ENCODE assay signal across 12 cellular contexts in genomic region chr2:186903183-186903582, GRCh38. TPM values are rescaled to one million over a fixed set of nuclear protein-coding genes. Genes with fewer than 3 reads are reported as not detected.
DNase-seq lines count a peak whose midpoint lies in the region; ATAC-seq and TF ChIP-seq lines count a peak whose summit lies in the region.
"Had no signal": no experiment of that assay in that cellular context is flagged by ENCODE, and none has a peak within 500 bp of the region (broad histone marks: within the 10 kb centered on the region; RNA-seq: fewer than 3 reads in every experiment).

No MANE protein-coding gene starts in this region.

- H3K36me3 ChIP-seq in HCT116 (ENCODE audit: control insufficient read depth in 1 of 2, insufficient read depth in 2 of 2, low read length in 2 of 2), result no peaks in the 10 kb centered on the region

- no peak overlapping the region for H3K9ac ChIP-seq in HCT116 (ENCODE audit: low read length)

- H3K79me2 ChIP-seq in HCT116 (ENCODE audit: insufficient read depth, low read length), result no peaks in the 10 kb centered on the region

- BruUV-seq in HCT116 (replicated peaks; lab: Mats Ljungman, UMichigan), result no TSS peak

- CTCF ChIA-PET in HCT116 (lab: Charles Lee), result interaction anchor here (1.0 to 2.4 kb wide), 12 partner anchors 9 to 678 kb away, joined by 3 to 16 read pairs (median 4); partner anchors contain the start of gene CALCRL
- CTCF ChIA-PET in WTC11 (lab: Charles Lee), result interaction anchor here (0.6 to 1.9 kb wide), 8 partner anchors 9 to 597 kb away, joined by 3 to 8 read pairs (median 3); partner anchors contain the start of gene CALCRL

- H3K4me3 ChIP-seq in AG09309 (ENCODE audit: control insufficient read depth, low read depth, low read length) (no peak overlapping the region), HCT116 (replicated peaks in 1 of 2; ENCODE audit: low read depth in 1 of 2, low read length in 2 of 2) (no peak overlapping the region)
- H3K4me3 ChIP-seq: skin epidermis had no signal

- TF ChIP-seq RAD21 in HCT116 (IDR thresholded peaks at IDR 0.05; ENCODE audit: low read depth), result peak; percentile 60

- no peak for DNase-seq in AG09309 (ENCODE audit: low read depth)
- DNase-seq in HCT116 (ENCODE audit: low read depth, low spot score), result no peak
- no peak for DNase-seq in WTC11 (ENCODE audit: low spot score)
- peak; percentile 18 for DNase-seq in iris pigment epithelial cell (ENCODE audit: low read depth)
- DNase-seq in NCI-H128 (lab: John Stamatoyannopoulos, UW; ENCODE audit: unreplicated experiment), result no peak
- no peak for DNase-seq in HuH-7 (ENCODE audit: low spot score)
- DNase-seq in NK-92 treated with Interleukin-12 subunit alpha and Interleukin-12 subunit beta, amount 100 ng/mL, for 24 hours (lab: John Stamatoyannopoulos, UW), result no peak
- DNase-seq: activated CD4-positive, alpha-beta T cell treated with anti-CD3 and anti-CD28 coated beads, Interleukin-2, amount 10 ng/mL, durations not matched to agents 24 days and 14 days; NCI-H2227 treated with DMSO at 0.1 percent for 48 hours; stimulated activated naive CD8-positive, alpha-beta T cell treated with anti-CD3 and anti-CD28 coated beads, Interleukin-15, amount 100 ng/mL, for 72 hours had no signal

- TF ChIP-seq POLR2A in HCT116 (IDR thresholded peaks at IDR 0.05; ENCODE audit: borderline replicate concordance, extremely low read depth, insufficient read depth, insufficient read length), result no peak

- no peaks in the 10 kb centered on the region for H4K20me1 ChIP-seq in HCT116 (ENCODE audit: insufficient read depth)

- POLR2A ChIA-PET in HCT116 (lab: Charles Lee), result no interaction called here
- POLR2A ChIA-PET in WTC11 (lab: Charles Lee), result no interaction called here

- no peaks in the 10 kb centered on the region for H3K9me2 ChIP-seq in HCT116 (ENCODE audit: insufficient read depth)

- RAD21 ChIA-PET in HCT116 (lab: Charles Lee; ENCODE audit: low non-redundant PET in 1 of 2, low total read pairs in 2 of 2, uncharacterized antibody in 2 of 2, unreplicated experiment in 2 of 2), result interaction anchor here in 1 of 2 experiments (1.1 kb wide), 1 partner anchor 550 kb away, joined by 3 read pairs; no protein-coding TSS in a partner anchor

- intact Hi-C loops in HCT116 (cut with micrococcal nuclease), result loop anchor here (1.0 to 5.0 kb wide), 2 partner anchors 550 to 594 kb away; no protein-coding TSS in a partner anchor

- H3K27me3 Mint-ChIP-seq in WTC11 (ENCODE audit: low read depth), result no peaks in the 10 kb centered on the region
- H3K27me3 Mint-ChIP-seq: activated CD4-positive, alpha-beta T cell treated with anti-CD3 and anti-CD28 coated beads, Interleukin-2, amount 10 ng/mL, durations not matched to agents 24 days and 14 days; stimulated activated naive CD8-positive, alpha-beta T cell treated with anti-CD3 and anti-CD28 coated beads, Interleukin-15, amount 100 ng/mL, for 72 hours had no signal

- H3K4me1 ChIP-seq in HCT116 (ENCODE audit: control insufficient read depth in 1 of 2, insufficient read depth in 2 of 2, low read length in 2 of 2), result no peaks in the 10 kb centered on the region

- no peak overlapping the region for H3K27ac Mint-ChIP-seq in WTC11
- H3K27ac Mint-ChIP-seq: activated CD4-positive, alpha-beta T cell treated with anti-CD3 and anti-CD28 coated beads, Interleukin-2, amount 10 ng/mL, durations not matched to agents 24 days and 14 days; stimulated activated naive CD8-positive, alpha-beta T cell treated with anti-CD3 and anti-CD28 coated beads, Interleukin-15, amount 100 ng/mL, for 72 hours had no signal

- ATAC-seq in HCT116 (no peak), WTC11 (no peak), HG03175 (IDR thresholded peaks at IDR 0.05; ENCODE audit: unreplicated experiment) (no peak)
- ATAC-seq: stimulated activated naive CD8-positive, alpha-beta T cell treated with anti-CD3 and anti-CD28 coated beads, Interleukin-15, amount 100 ng/mL, for 72 hours had no signal

- H3K9me3 ChIP-seq in HCT116 (ENCODE audit: control insufficient read depth in 1 of 2, insufficient read depth in 1 of 2, low read depth in 1 of 2, low read length in 2 of 2), result no peaks in the 10 kb centered on the region

- H3K4me1 Mint-ChIP-seq in WTC11, result no peaks in the 10 kb centered on the region
- H3K4me1 Mint-ChIP-seq: activated CD4-positive, alpha-beta T cell treated with anti-CD3 and anti-CD28 coated beads, Interleukin-2, amount 10 ng/mL, durations not matched to agents 24 days and 14 days; stimulated activated naive CD8-positive, alpha-beta T cell treated with anti-CD3 and anti-CD28 coated beads, Interleukin-15, amount 100 ng/mL, for 72 hours had no signal

- H3K9me3 Mint-ChIP-seq in WTC11, result no peaks in the 10 kb centered on the region
- H3K9me3 Mint-ChIP-seq: activated CD4-positive, alpha-beta T cell treated with anti-CD3 and anti-CD28 coated beads, Interleukin-2, amount 10 ng/mL, durations not matched to agents 24 days and 14 days had no signal

- no peak overlapping the region for H3K4me3 Mint-ChIP-seq in WTC11
- H3K4me3 Mint-ChIP-seq: activated CD4-positive, alpha-beta T cell treated with anti-CD3 and anti-CD28 coated beads, Interleukin-2, amount 10 ng/mL, durations not matched to agents 24 days and 14 days; stimulated activated naive CD8-positive, alpha-beta T cell treated with anti-CD3 and anti-CD28 coated beads, Interleukin-15, amount 100 ng/mL, for 72 hours had no signal

- H3K27me3 ChIP-seq in HCT116 (ENCODE audit: insufficient read depth, low read length), result no peaks in the 10 kb centered on the region

- H3K27ac ChIP-seq in HCT116 (ENCODE audit: low read depth, low read length), result no peak overlapping the region
- H3K27ac ChIP-seq: skin epidermis had no signal

- TF ChIP-seq CTCF in AG09309 (IDR thresholded peaks at IDR 0.05; ENCODE audit: control insufficient read depth, insufficient read depth, low read depth, low read length, missing control alignments) (peak; percentile 27), HCT116 (IDR thresholded peaks at IDR 0.05 in 2 of 3, conservative IDR thresholded peaks at IDR 0.05 in 1 of 3; ENCODE audit: borderline replicate concordance in 1 of 3, insufficient read depth in 1 of 3, low read depth in 2 of 3, low read length in 2 of 3) (peak; percentile 28 to 62 (median 33); a peak in 4 of 6 replicates), WTC11 (IDR thresholded peaks at IDR 0.05) (peak; percentile 24; the same call in 1 of the 2 replicates)

- no peak overlapping the region for H3K4me2 ChIP-seq in HCT116 (ENCODE audit: low read length)

- peak overlapping the region; percentile 32 for H2AFZ ChIP-seq in HCT116 (ENCODE audit: low read depth, low read length, poor library complexity, severe bottlenecking)

- no peaks in the 10 kb centered on the region for H3K36me3 Mint-ChIP-seq in WTC11

TF ChIP-seq in HCT116, 20 proteins besides CTCF, POLR2A, EP300 and RAD21:
- TF ChIP-seq YY1 (IDR thresholded peaks at IDR 0.05; ENCODE audit: extremely low read depth, insufficient replicate concordance, low read depth, low read length) (no peak), EZH2phosphoT487 (IDR thresholded peaks at IDR 0.05; ENCODE audit: borderline replicate concordance) (no peak), EGR1 (IDR thresholded peaks at IDR 0.05; ENCODE audit: low read depth) (no peak), ATF3 (IDR thresholded peaks at IDR 0.05) (no peak), SIN3A (IDR thresholded peaks at IDR 0.05; ENCODE audit: low read depth) (no peak)

TF ChIP-seq in WTC11, 78 proteins besides CTCF, POLR2A, EP300 and RAD21 (continues in another document):
- TF ChIP-seq CREB1 (CRISPR knock-in tag; IDR thresholded peaks at IDR 0.05) (no peak), ATF1 (CRISPR knock-in tag; IDR thresholded peaks at IDR 0.05) (no peak), MXD4 (CRISPR knock-in tag; IDR thresholded peaks at IDR 0.05; ENCODE audit: borderline replicate concordance) (no peak), SMAD4 (CRISPR knock-in tag; IDR thresholded peaks at IDR 0.05) (no peak), ZNF281 (CRISPR knock-in tag; IDR thresholded peaks at IDR 0.05) (no peak), IRF2 (CRISPR knock-in tag; IDR thresholded peaks at IDR 0.05; ENCODE audit: borderline replicate concordance, low read depth) (no peak), ATF6 (CRISPR knock-in tag; IDR thresholded peaks at IDR 0.05) (no peak), NR3C1 (CRISPR knock-in tag; conservative IDR thresholded peaks at IDR 0.05; ENCODE audit: low read depth) (no peak), ZNF219 (CRISPR knock-in tag; IDR thresholded peaks at IDR 0.05; ENCODE audit: borderline replicate concordance) (no peak)

RNA-seq across cellular contexts. Expression of gene ZSWIM2, which starts 54.2 kb away (rescaled TPM):
- total RNA-seq in HCT116 (2021; ENCODE audit: unreplicated experiment), result not detected
- not detected in 2 replicates for polyA plus RNA-seq in HCT116 (2012)
- not detected in 3 replicates for total RNA-seq in WTC11 (2021)
- total RNA-seq: activated CD4-positive, alpha-beta T cell treated with anti-CD3 and anti-CD28 coated beads, Interleukin-2, amount 10 ng/mL, durations not matched to agents 24 days and 14 days had no signal
